In genomic region chr16:12613131-12613991, GRCh38 we compare ENCODE assay signal across 1 cellular context.
A peak's percentile ranks its signal among the peaks of the same experiment; 100 is the strongest.
TF ChIP-seq lines count a peak whose summit lies in the region.

No MANE protein-coding gene starts in this region.

TF ChIP-seq in HepG2, 621 proteins besides CTCF, POLR2A, EP300 and RAD21 (continued from another document and continues in another):
- TF ChIP-seq, protein P1, sequence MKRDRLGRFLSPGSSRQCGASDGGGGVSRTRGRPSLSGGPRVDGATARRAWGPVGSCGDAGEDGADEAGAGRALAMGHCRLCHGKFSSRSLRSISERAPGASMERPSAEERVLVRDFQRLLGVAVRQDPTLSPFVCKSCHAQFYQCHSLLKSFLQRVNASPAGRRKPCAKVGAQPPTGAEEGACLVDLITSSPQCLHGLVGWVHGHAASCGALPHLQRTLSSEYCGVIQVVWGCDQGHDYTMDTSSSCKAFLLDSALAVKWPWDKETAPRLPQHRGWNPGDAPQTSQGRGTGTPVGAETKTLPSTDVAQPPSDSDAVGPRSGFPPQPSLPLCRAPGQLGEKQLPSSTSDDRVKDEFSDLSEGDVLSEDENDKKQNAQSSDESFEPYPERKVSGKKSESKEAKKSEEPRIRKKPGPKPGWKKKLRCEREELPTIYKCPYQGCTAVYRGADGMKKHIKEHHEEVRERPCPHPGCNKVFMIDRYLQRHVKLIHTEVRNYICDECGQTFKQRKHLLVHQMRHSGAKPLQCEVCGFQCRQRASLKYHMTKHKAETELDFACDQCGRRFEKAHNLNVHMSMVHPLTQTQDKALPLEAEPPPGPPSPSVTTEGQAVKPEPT (CRISPR knock-in tag; IDR thresholded peaks at IDR 0.05; ENCODE audit: low read depth) = peak; percentile 74; the same call in 1 of the 2 replicates
- TF ChIP-seq, protein P2, sequence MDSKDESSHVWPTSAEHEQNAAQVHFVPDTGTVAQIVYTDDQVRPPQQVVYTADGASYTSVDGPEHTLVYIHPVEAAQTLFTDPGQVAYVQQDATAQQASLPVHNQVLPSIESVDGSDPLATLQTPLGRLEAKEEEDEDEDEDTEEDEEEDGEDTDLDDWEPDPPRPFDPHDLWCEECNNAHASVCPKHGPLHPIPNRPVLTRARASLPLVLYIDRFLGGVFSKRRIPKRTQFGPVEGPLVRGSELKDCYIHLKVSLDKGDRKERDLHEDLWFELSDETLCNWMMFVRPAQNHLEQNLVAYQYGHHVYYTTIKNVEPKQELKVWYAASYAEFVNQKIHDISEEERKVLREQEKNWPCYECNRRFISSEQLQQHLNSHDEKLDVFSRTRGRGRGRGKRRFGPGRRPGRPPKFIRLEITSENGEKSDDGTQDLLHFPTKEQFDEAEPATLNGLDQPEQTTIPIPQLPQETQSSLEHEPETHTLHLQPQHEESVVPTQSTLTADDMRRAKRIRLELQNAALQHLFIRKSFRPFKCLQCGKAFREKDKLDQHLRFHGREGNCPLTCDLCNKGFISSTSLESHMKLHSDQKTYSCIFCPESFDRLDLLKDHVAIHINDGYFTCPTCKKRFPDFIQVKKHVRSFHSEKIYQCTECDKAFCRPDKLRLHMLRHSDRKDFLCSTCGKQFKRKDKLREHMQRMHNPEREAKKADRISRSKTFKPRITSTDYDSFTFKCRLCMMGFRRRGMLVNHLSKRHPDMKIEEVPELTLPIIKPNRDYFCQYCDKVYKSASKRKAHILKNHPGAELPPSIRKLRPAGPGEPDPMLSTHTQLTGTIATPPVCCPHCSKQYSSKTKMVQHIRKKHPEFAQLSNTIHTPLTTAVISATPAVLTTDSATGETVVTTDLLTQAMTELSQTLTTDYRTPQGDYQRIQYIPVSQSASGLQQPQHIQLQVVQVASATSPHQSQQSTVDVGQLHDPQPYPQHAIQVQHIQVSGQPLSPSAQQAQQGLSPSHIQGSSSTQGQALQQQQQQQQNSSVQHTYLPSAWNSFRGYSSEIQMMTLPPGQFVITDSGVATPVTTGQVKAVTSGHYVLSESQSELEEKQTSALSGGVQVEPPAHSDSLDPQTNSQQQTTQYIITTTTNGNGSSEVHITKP (CRISPR knock-in tag; IDR thresholded peaks at IDR 0.05; ENCODE audit: low read depth) = peak; percentile 53
- TF ChIP-seq TOE1 (CRISPR knock-in tag; IDR thresholded peaks at IDR 0.05) (no peak), E2F1 (CRISPR knock-in tag; IDR thresholded peaks at IDR 0.05) (peak; percentile 22; the same call in 1 of the 2 replicates), HNRNPK (IDR thresholded peaks at IDR 0.05; ENCODE audit: low read depth, low read length, poor library complexity, severe bottlenecking) (peak; percentile 56), POLR2G (IDR thresholded peaks at IDR 0.05; ENCODE audit: low read depth, low read length) (peak; percentile 69), MTA1 (CRISPR knock-in tag; IDR thresholded peaks at IDR 0.05; ENCODE audit: borderline replicate concordance) (peak; percentile 61; the same call in 1 of the 2 replicates), KLF13 (CRISPR knock-in tag; IDR thresholded peaks at IDR 0.05) (no peak), ZBTB20 (CRISPR knock-in tag; IDR thresholded peaks at IDR 0.05; ENCODE audit: borderline replicate concordance, low read depth) (peak; percentile 11; the same call in 1 of the 2 replicates), MIXL1 (CRISPR knock-in tag; IDR thresholded peaks at IDR 0.05) (peak; percentile 27; the same call in 1 of the 2 replicates), REPIN1 (CRISPR knock-in tag; IDR thresholded peaks at IDR 0.05; ENCODE audit: borderline replicate concordance, low read depth) (peak; percentile 4; the same call in 1 of the 2 replicates), HOXA3 (CRISPR knock-in tag; IDR thresholded peaks at IDR 0.05) (peak; percentile 60; the same call in 1 of the 2 replicates), ZNF878 (CRISPR knock-in tag; IDR thresholded peaks at IDR 0.05) (no peak), RAD51 (IDR thresholded peaks at IDR 0.05; ENCODE audit: borderline replicate concordance) (peak; percentile 66), TCF7L2 (IDR thresholded peaks at IDR 0.05; ENCODE audit: low read depth, low read length) (no peak; the same call in 1 of the 2 replicates), ATF1 (CRISPR knock-in tag; IDR thresholded peaks at IDR 0.05) (peak; percentile 80), SP1 (IDR thresholded peaks at IDR 0.05) (no peak), SP1 (CRISPR knock-in tag; IDR thresholded peaks at IDR 0.05) (no peak), MTF1 (CRISPR knock-in tag; IDR thresholded peaks at IDR 0.05) (no peak), RFXAP (CRISPR knock-in tag; IDR thresholded peaks at IDR 0.05; ENCODE audit: borderline replicate concordance) (no peak), YEATS2 (CRISPR knock-in tag; IDR thresholded peaks at IDR 0.05; ENCODE audit: borderline replicate concordance) (peak; percentile 46; the same call in 1 of the 2 replicates), LCORL (IDR thresholded peaks at IDR 0.05) (peak; percentile 80), LCORL (CRISPR knock-in tag; IDR thresholded peaks at IDR 0.05) (peak; percentile 66; the same call in 1 of the 2 replicates), BCL6 (CRISPR knock-in tag; IDR thresholded peaks at IDR 0.05) (peak; percentile 65; the same call in 1 of the 2 replicates), SATB2 (CRISPR knock-in tag; IDR thresholded peaks at IDR 0.05) (0 out of 2 replicates have a peak, but pooled peaks have one; percentile 1), JUN (CRISPR knock-in tag; IDR thresholded peaks at IDR 0.05) (peak; percentile 99), XRCC5 (optimal IDR thresholded peaks at IDR 0.05; ENCODE audit: low read length) (peak; percentile 17), ATM (IDR thresholded peaks at IDR 0.05; ENCODE audit: borderline replicate concordance) (peak; percentile 99), GPN1 (CRISPR knock-in tag; IDR thresholded peaks at IDR 0.05; ENCODE audit: borderline replicate concordance) (no peak), GTF3A (CRISPR knock-in tag; conservative IDR thresholded peaks at IDR 0.05) (0 out of 2 replicates have a peak, but pooled peaks have one; percentile 62), RBM22 (optimal IDR thresholded peaks at IDR 0.05; ENCODE audit: low read length) (no peak), NFKBIZ (CRISPR knock-in tag; IDR thresholded peaks at IDR 0.05) (peak; percentile 52; the same call in 1 of the 2 replicates), NFYB (CRISPR knock-in tag; IDR thresholded peaks at IDR 0.05) (peak; percentile 67), ZNF687 (CRISPR knock-in tag; IDR thresholded peaks at IDR 0.05) (no peak), ZMAT3 (CRISPR knock-in tag; conservative IDR thresholded peaks at IDR 0.05) (no peak; the same call in 1 of the 2 replicates), KAT7 (CRISPR knock-in tag; IDR thresholded peaks at IDR 0.05; ENCODE audit: borderline replicate concordance) (peak; percentile 33; the same call in 1 of the 2 replicates), PRPF4 (IDR thresholded peaks at IDR 0.05; ENCODE audit: low read depth, low read length, poor library complexity, severe bottlenecking) (no peak), ZNF143 (CRISPR knock-in tag; IDR thresholded peaks at IDR 0.05) (no peak), ZNF782 (CRISPR knock-in tag; IDR thresholded peaks at IDR 0.05; ENCODE audit: borderline replicate concordance) (0 out of 2 replicates have a peak, but pooled peaks have one; percentile 55), FOXC1 (CRISPR knock-in tag; IDR thresholded peaks at IDR 0.05; ENCODE audit: borderline replicate concordance) (peak; percentile 77), ZBTB21 (CRISPR knock-in tag; IDR thresholded peaks at IDR 0.05) (0 out of 2 replicates have a peak, but pooled peaks have one; percentile 11), ZC3H4 (CRISPR knock-in tag; IDR thresholded peaks at IDR 0.05; ENCODE audit: borderline replicate concordance) (peak; percentile 73; the same call in 1 of the 2 replicates), KLF11 (CRISPR knock-in tag; IDR thresholded peaks at IDR 0.05) (no peak), RARA (CRISPR knock-in tag; IDR thresholded peaks at IDR 0.05) (peak; percentile 94), ZNF121 (CRISPR knock-in tag; IDR thresholded peaks at IDR 0.05) (0 out of 2 replicates have a peak, but pooled peaks have one; percentile 10), MAFF (IDR thresholded peaks at IDR 0.05; ENCODE audit: low read depth, low read length) (peak; percentile 66), GABPB1 (CRISPR knock-in tag; IDR thresholded peaks at IDR 0.05) (peak; percentile 50; the same call in 1 of the 2 replicates), ZNF562 (CRISPR knock-in tag; IDR thresholded peaks at IDR 0.05; ENCODE audit: borderline replicate concordance) (no peak)
- TF ChIP-seq, protein P3, sequence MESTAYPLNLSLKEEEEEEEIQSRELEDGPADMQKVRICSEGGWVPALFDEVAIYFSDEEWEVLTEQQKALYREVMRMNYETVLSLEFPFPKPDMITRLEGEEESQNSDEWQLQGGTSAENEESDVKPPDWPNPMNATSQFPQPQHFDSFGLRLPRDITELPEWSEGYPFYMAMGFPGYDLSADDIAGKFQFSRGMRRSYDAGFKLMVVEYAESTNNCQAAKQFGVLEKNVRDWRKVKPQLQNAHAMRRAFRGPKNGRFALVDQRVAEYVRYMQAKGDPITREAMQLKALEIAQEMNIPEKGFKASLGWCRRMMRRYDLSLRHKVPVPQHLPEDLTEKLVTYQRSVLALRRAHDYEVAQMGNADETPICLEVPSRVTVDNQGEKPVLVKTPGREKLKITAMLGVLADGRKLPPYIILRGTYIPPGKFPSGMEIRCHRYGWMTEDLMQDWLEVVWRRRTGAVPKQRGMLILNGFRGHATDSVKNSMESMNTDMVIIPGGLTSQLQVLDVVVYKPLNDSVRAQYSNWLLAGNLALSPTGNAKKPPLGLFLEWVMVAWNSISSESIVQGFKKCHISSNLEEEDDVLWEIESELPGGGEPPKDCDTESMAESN (CRISPR knock-in tag; conservative IDR thresholded peaks at IDR 0.05) = peak; percentile 74
- TF ChIP-seq, protein P4, sequence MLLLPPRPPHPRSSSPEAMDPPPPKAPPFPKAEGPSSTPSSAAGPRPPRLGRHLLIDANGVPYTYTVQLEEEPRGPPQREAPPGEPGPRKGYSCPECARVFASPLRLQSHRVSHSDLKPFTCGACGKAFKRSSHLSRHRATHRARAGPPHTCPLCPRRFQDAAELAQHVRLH (CRISPR knock-in tag; IDR thresholded peaks at IDR 0.05; ENCODE audit: borderline replicate concordance, low read depth) = 0 out of 2 replicates have a peak, but pooled peaks have one; percentile 71
- TF ChIP-seq, protein P5, sequence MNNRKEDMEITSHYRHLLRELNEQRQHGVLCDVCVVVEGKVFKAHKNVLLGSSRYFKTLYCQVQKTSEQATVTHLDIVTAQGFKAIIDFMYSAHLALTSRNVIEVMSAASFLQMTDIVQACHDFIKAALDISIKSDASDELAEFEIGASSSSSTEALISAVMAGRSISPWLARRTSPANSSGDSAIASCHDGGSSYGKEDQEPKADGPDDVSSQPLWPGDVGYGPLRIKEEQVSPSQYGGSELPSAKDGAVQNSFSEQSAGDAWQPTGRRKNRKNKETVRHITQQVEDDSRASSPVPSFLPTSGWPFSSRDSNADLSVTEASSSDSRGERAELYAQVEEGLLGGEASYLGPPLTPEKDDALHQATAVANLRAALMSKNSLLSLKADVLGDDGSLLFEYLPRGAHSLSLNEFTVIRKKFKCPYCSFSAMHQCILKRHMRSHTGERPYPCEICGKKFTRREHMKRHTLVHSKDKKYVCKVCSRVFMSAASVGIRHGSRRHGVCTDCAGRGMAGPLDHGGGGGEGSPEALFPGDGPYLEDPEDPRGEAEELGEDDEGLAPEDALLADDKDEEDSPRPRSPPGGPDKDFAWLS (CRISPR knock-in tag; IDR thresholded peaks at IDR 0.05; ENCODE audit: borderline replicate concordance) = peak; percentile 70; the same call in 1 of the 2 replicates
- TF ChIP-seq, protein P6, sequence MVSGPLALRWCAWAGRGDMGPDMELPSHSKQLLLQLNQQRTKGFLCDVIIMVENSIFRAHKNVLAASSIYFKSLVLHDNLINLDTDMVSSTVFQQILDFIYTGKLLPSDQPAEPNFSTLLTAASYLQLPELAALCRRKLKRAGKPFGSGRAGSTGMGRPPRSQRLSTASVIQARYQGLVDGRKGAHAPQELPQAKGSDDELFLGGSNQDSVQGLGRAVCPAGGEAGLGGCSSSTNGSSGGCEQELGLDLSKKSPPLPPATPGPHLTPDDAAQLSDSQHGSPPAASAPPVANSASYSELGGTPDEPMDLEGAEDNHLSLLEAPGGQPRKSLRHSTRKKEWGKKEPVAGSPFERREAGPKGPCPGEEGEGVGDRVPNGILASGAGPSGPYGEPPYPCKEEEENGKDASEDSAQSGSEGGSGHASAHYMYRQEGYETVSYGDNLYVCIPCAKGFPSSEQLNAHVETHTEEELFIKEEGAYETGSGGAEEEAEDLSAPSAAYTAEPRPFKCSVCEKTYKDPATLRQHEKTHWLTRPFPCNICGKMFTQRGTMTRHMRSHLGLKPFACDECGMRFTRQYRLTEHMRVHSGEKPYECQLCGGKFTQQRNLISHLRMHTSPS (CRISPR knock-in tag; IDR thresholded peaks at IDR 0.05; ENCODE audit: low read depth) = peak; percentile 40; the same call in 1 of the 2 replicates
